23 cellular contexts compared by ENCODE assay signal in genomic region chr13:59145381-59145780, GRCh38.
"Had no signal": no experiment of that assay in that cellular context is flagged by ENCODE, and none has a peak within 500 bp of the region (broad histone marks: within the 10 kb centered on the region; RNA-seq: fewer than 3 reads in every experiment).

No MANE protein-coding gene starts in this region.

- H3K27ac ChIP-seq: colonic mucosa, epithelial cell of prostate, esophagus squamous epithelium, gastrocnemius medialis, heart right ventricle, left lung, lower lobe of right lung had no signal

- DNase-seq: colonic mucosa; cortex of kidney; effector CD8-positive, alpha-beta T cell; effector memory CD8-positive, alpha-beta T cell; endodermal cell; erythroblast; esophagus squamous epithelium; foreskin fibroblast; foreskin melanocyte; gastrocnemius medialis; glutamatergic neuron; head of caudate nucleus; heart right ventricle; hypothalamus; immature natural killer cell; left cardiac atrium; left lung; left ventricle myocardium superior; lower lobe of right lung; mesenchymal stem cell; mucosa of descending colon; naive B cell had no signal

- H3K4me1 ChIP-seq: colonic mucosa, esophagus squamous epithelium, gastrocnemius medialis, heart right ventricle, left lung, lower lobe of right lung had no signal

- H3K27me3 ChIP-seq: colonic mucosa, esophagus squamous epithelium, gastrocnemius medialis, heart right ventricle, left lung had no signal

- H3K9me3 ChIP-seq: colonic mucosa, esophagus squamous epithelium, gastrocnemius medialis, heart right ventricle, left lung, lower lobe of right lung, mucosa of descending colon had no signal

- H3K4me3 ChIP-seq: colonic mucosa, esophagus squamous epithelium, gastrocnemius medialis, heart right ventricle, left lung, lower lobe of right lung, mucosa of descending colon had no signal

- H3K36me3 ChIP-seq: colonic mucosa, esophagus squamous epithelium, gastrocnemius medialis, heart right ventricle, left lung, lower lobe of right lung had no signal
